ENCODE assay signal across 17 cellular contexts in the genomic region with DNA sequence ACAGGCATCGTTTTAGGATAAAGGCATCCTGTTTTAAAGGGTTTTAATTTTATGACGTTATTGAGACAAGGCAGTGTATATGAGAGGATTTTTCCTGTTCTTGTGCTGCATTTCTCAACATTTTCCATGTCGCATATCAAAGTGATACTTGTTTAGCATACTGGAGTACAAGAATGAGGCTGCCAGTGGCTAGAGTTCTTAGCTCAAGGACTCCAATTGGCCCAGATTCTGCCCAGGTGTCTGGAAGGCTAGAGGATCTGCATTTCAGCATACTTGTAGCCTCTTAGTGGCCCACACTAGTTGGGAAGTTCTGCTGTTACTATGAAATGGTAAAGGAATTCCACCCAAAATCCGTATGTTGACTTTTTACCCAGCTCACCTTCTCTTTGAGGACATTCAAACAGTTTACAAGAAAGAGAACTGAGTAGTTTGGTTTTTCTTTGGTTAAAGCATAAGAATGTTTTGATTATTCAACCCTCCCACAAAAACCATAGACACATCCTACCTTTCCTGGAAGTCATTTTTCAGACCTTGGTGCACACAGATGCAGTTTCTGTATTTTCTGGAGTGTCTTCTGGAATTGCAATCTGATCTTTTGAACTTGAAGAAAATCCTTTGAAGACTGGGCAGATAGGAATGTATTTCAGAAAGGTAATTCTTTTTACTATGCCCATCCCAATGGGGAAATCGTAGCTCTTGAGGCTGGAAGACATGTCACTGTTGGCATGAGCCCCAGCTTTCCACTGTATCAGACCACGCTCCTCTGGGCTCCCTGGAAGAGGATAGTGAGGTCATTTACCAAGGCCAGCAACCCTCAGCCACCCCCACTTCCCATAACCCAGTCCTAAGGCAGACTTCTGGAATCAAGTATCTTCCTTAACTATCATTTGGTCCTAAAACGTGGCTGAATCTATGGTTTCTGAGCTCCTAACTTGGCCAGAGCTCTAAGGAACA. TPM values are rescaled to one million over a fixed set of nuclear protein-coding genes. Genes with fewer than 3 reads are reported as not detected.
DNase-seq lines count a peak whose midpoint lies in the region; ATAC-seq and TF ChIP-seq lines count a peak whose summit lies in the region.
"Had no signal": no experiment of that assay in that cellular context is flagged by ENCODE, and none has a peak within 500 bp of the region (broad histone marks: within the 10 kb centered on the region; RNA-seq: fewer than 3 reads in every experiment).

No MANE protein-coding gene starts in this region.

- peak; percentile 13 for DNase-seq in activated effector memory CD4-positive, alpha-beta T cell treated with anti-CD3 and anti-CD28 coated beads, Interleukin-2, amount 50 U/mL, for 16 hours
- DNase-seq in activated effector memory CD4-positive, alpha-beta T cell treated with Interleukin-2 at 50 U/mL for 16 hours, result no peak
- no peak for DNase-seq in activated naive CD8-positive, alpha-beta T cell treated with anti-CD3 and anti-CD28 coated beads, Interleukin-2, amount 50 U/mL, for 24 hours
- DNase-seq in right cardiac atrium, result no peak
- peak; percentile 29 for DNase-seq in type B pancreatic cell (ENCODE audit: extremely low spot score, unreplicated experiment)
- DNase-seq in RKO (ENCODE audit: low spot score), result no peak
- DNase-seq: anterior cingulate cortex, H9, NCI-H1417, NCI-H526 treated with DMSO at 0.1 percent for 48 hours, Peyer's patch had no signal

- H3K4me3 ChIP-seq in right cardiac atrium (ENCODE audit: low read length), result no peak overlapping the region
- H3K4me3 ChIP-seq: lung, Peyer's patch had no signal

- no peaks in the 10 kb centered on the region for H3K9me3 Mint-ChIP-seq in activated naive CD8-positive, alpha-beta T cell treated with anti-CD3 and anti-CD28 coated beads, Interleukin-2, amount 50 U/mL, for 24 hours
- H3K9me3 Mint-ChIP-seq in type B pancreatic cell, result no peaks in the 10 kb centered on the region
- H3K9me3 Mint-ChIP-seq: H9 had no signal

- ATAC-seq in activated naive CD8-positive, alpha-beta T cell treated with anti-CD3 and anti-CD28 coated beads, Interleukin-2, amount 50 U/mL, for 24 hours, result no peak
- peak; percentile 27 to 58 for ATAC-seq in right cardiac atrium
- no peak for ATAC-seq in GM18858 (IDR thresholded peaks at IDR 0.05; ENCODE audit: unreplicated experiment)
- ATAC-seq in HG03571 (IDR thresholded peaks at IDR 0.05; ENCODE audit: unreplicated experiment), result no peak

- intact Hi-C loops in right cardiac atrium (cut with DNase I), result no loop called here

- no peaks in the 10 kb centered on the region for H3K9me3 ChIP-seq in right cardiac atrium (ENCODE audit: control insufficient read depth, low read length)
- H3K9me3 ChIP-seq: Peyer's patch had no signal

- 69% methylated on average over 7 of the region's 7 CpGs for WGBS in right cardiac atrium

- H3K4me3 Mint-ChIP-seq in activated naive CD8-positive, alpha-beta T cell treated with anti-CD3 and anti-CD28 coated beads, Interleukin-2, amount 50 U/mL, for 24 hours, result no peak overlapping the region
- no peak overlapping the region for H3K4me3 Mint-ChIP-seq in type B pancreatic cell
- H3K4me3 Mint-ChIP-seq: H9 had no signal

- H3K4me1 Mint-ChIP-seq in activated naive CD8-positive, alpha-beta T cell treated with anti-CD3 and anti-CD28 coated beads, Interleukin-2, amount 50 U/mL, for 24 hours, result peaks cover 12% of the 10 kb centered on the region
- no peaks in the 10 kb centered on the region for H3K4me1 Mint-ChIP-seq in type B pancreatic cell (ENCODE audit: unreplicated experiment)
- H3K4me1 Mint-ChIP-seq: H9 had no signal

- TF ChIP-seq CTCF in type B pancreatic cell (conservative IDR thresholded peaks at IDR 0.05), result no peak

- H3K27ac Mint-ChIP-seq in activated naive CD8-positive, alpha-beta T cell treated with anti-CD3 and anti-CD28 coated beads, Interleukin-2, amount 50 U/mL, for 24 hours, result peak overlapping the region; percentile 7
- H3K27ac Mint-ChIP-seq in type B pancreatic cell, result no peak overlapping the region

- no peaks in the 10 kb centered on the region for H3K4me1 ChIP-seq in right cardiac atrium (ENCODE audit: control insufficient read depth, insufficient read depth, low read length)

- H3K36me3 Mint-ChIP-seq in activated naive CD8-positive, alpha-beta T cell treated with anti-CD3 and anti-CD28 coated beads, Interleukin-2, amount 50 U/mL, for 24 hours (ENCODE audit: low read depth), result peaks cover 6% of the 10 kb centered on the region
- peaks cover 20% of the 10 kb centered on the region for H3K36me3 Mint-ChIP-seq in type B pancreatic cell

- H3K27me3 Mint-ChIP-seq in activated naive CD8-positive, alpha-beta T cell treated with anti-CD3 and anti-CD28 coated beads, Interleukin-2, amount 50 U/mL, for 24 hours, result no peaks in the 10 kb centered on the region
- no peaks in the 10 kb centered on the region for H3K27me3 Mint-ChIP-seq in type B pancreatic cell

- H3K27me3 ChIP-seq in right cardiac atrium (ENCODE audit: control insufficient read depth, insufficient read depth), result no peaks in the 10 kb centered on the region
- H3K27me3 ChIP-seq: Peyer's patch had no signal

- no peak overlapping the region for H3K27ac ChIP-seq in right cardiac atrium (ENCODE audit: low read length)

RNA-seq across cellular contexts. Expression of gene SLC23A1, which starts 11.3 kb away (rescaled TPM):
- not detected for total RNA-seq in right cardiac atrium
- 0.18 TPM for polyA plus RNA-seq in right cardiac atrium
- total RNA-seq in type B pancreatic cell (ENCODE audit: low replicate concordance), result 1.6 and 2.1 TPM in 2 replicates
- total RNA-seq: dermis microvascular lymphatic vessel endothelial cell, fibroblast of lung, H9, temporal lobe had no signal
- polyA plus RNA-seq: fibroblast of lung had no signal

RNA-seq across cellular contexts. Expression of gene MZB1, which starts 18.0 kb away (rescaled TPM):
- total RNA-seq in right cardiac atrium (1 to 10 TPM in 2 of 4 donors, under 1 TPM in 2; 0.70 to 1.8 (median 1.1) TPM), type B pancreatic cell (ENCODE audit: low replicate concordance) (0.22 TPM in 1 of 2 replicates, not detected in the other)
- 0.38 TPM for polyA plus RNA-seq in right cardiac atrium
- total RNA-seq: dermis microvascular lymphatic vessel endothelial cell, temporal lobe had no signal
- polyA plus RNA-seq: fibroblast of lung had no signal

RNA-seq across cellular contexts. Expression of gene PROB1, which starts 23.1 kb away (rescaled TPM):
- 10 to 100 TPM; 24.8 to 38.5 (median 33.0) TPM for total RNA-seq in right cardiac atrium
- polyA plus RNA-seq in right cardiac atrium, result 22.2 TPM
- total RNA-seq in type B pancreatic cell (ENCODE audit: low replicate concordance), result 0.69 and 1.3 TPM in 2 replicates

RNA-seq across cellular contexts. Expression of gene PAIP2, which starts 30.1 kb away (rescaled TPM):
- total RNA-seq in right cardiac atrium, result 100 to 1,000 TPM; 125 to 158 (median 142) TPM
- polyA plus RNA-seq in right cardiac atrium, result 183 TPM
- total RNA-seq in type B pancreatic cell (ENCODE audit: low replicate concordance), result 51.7 and 87.7 TPM in 2 replicates

RNA-seq across cellular contexts. Expression of gene SPATA24, which starts 32.1 kb away (rescaled TPM):
- total RNA-seq in right cardiac atrium (10 to 100 TPM in 3 of 4 donors, 1 to 10 TPM in 1; 9.8 to 25.4 (median 14.4) TPM), type B pancreatic cell (ENCODE audit: low replicate concordance) (4.9 and 7.1 TPM in 2 replicates)
- 34.6 TPM for polyA plus RNA-seq in right cardiac atrium

Comparison
In these comparisons a context has a peak if more than half of its experiments do, and no peak if none do; other contexts are left out.
1. DNase-seq: peak in activated effector memory CD4-positive, alpha-beta T cell treated with anti-CD3 and anti-CD28 coated beads, Interleukin-2, amount 50 U/mL, for 16 hours (single experiment) and type B pancreatic cell (single experiment); none in activated effector memory CD4-positive, alpha-beta T cell treated with Interleukin-2 at 50 U/mL for 16 hours (single experiment), activated naive CD8-positive, alpha-beta T cell treated with anti-CD3 and anti-CD28 coated beads, Interleukin-2, amount 50 U/mL, for 24 hours (single experiment), right cardiac atrium (0 of 3) and RKO (single experiment).
2. ATAC-seq: peak in right cardiac atrium (2 of 2); none in activated naive CD8-positive, alpha-beta T cell treated with anti-CD3 and anti-CD28 coated beads, Interleukin-2, amount 50 U/mL, for 24 hours (single experiment), GM18858 (single experiment) and HG03571 (single experiment).
3. RNA of gene PROB1, which starts 23.1 kb away (total RNA-seq): 24.8 to 38.5 TPM in right cardiac atrium; 0.69 to 1.3 TPM in type B pancreatic cell; every median in the first group is over 10 times any median in the second.